Comparison of ENCODE assay signal across 10 cellular contexts in genomic region chr9:125549465-125550215, GRCh38.
DNase-seq lines count a peak whose midpoint lies in the region; ATAC-seq, FAIRE-seq and TF ChIP-seq lines count a peak whose summit lies in the region.
"Had no signal": no experiment of that assay in that cellular context is flagged by ENCODE, and none has a peak within 500 bp of the region (broad histone marks: within the 10 kb centered on the region; RNA-seq: fewer than 3 reads in every experiment).

No MANE protein-coding gene starts in this region.

- H4K20me1 ChIP-seq in HepG2 (ENCODE audit: insufficient read depth, low read length) = no peaks in the 10 kb centered on the region

- H3K27ac Mint-ChIP-seq in chondrocyte (ENCODE audit: unreplicated experiment) = peak overlapping the region; percentile 85
- no peak overlapping the region for H3K27ac Mint-ChIP-seq in activated CD4-positive, alpha-beta T cell treated with anti-CD3 and anti-CD28 coated beads, Interleukin-2, amount 10 ng/mL, durations not matched to agents 24 days and 14 days

- intact Hi-C loops in HepG2 (cut with micrococcal nuclease; ENCODE audit: unreplicated experiment) = loop anchor here (5.0 kb wide), 1 partner anchor 142 kb away; no protein-coding TSS in a partner anchor
- intact Hi-C loops in activated CD4-positive, alpha-beta T cell treated with anti-CD3 and anti-CD28 coated beads, Interleukin-2, amount 10 ng/mL, durations not matched to agents 24 days and 14 days (cut with micrococcal nuclease) = no loop called here

- peak overlapping the region; percentile 20; the same call in 1 of the 2 replicates for H3K9ac ChIP-seq in HepG2 (ENCODE audit: insufficient read depth, low read depth, low read length)

- peak; percentile 28 for FAIRE-seq in HepG2 (lab: Jason Lieb, UNC)
- FAIRE-seq: G401.6 had no signal

- POLR2A ChIA-PET in HepG2 (lab: Yijun Ruan, JAX) = no interaction called here

- DNase-seq in MG63 = peak; percentile 86
- no peak for DNase-seq in chondrocyte (ENCODE audit: low spot score)
- peak; percentile 57 for DNase-seq in HepG2 (ENCODE audit: low spot score)
- DNase-seq in stromal cell of bone marrow (ENCODE audit: low read depth) = peak; percentile 81
- no peak for DNase-seq in activated CD4-positive, alpha-beta T cell treated with anti-CD3 and anti-CD28 coated beads, Interleukin-2, amount 10 ng/mL, durations not matched to agents 24 days and 14 days
- no peak for DNase-seq in HUDEP-2 (lab: John Stamatoyannopoulos, UW; ENCODE audit: unreplicated experiment in 76 of 76)
- DNase-seq in GF-D8 (lab: John Stamatoyannopoulos, UW) = no peak
- DNase-seq: activated CD4-positive, alpha-beta T cell treated with anti-CD3 and anti-CD28 coated beads, Interleukin-2, amount 50 U/mL, for 4 hours had no signal

- peak; percentile 64 for ATAC-seq in HepG2
- no peak for ATAC-seq in HG02588 (IDR thresholded peaks at IDR 0.05; ENCODE audit: unreplicated experiment)

- H3K79me2 ChIP-seq in HepG2 (ENCODE audit: insufficient read depth, low read length) = no peaks in the 10 kb centered on the region

- TF ChIP-seq EP300 in HepG2 (IDR thresholded peaks at IDR 0.05; ENCODE audit: low read depth in 2 of 2, low read length in 2 of 2) (0 out of 4 replicates have a peak, but pooled peaks of 1 of the 2 experiments have one; percentile 5), HepG2 (CRISPR knock-in tag; IDR thresholded peaks at IDR 0.05; ENCODE audit: borderline replicate concordance) (no peak)

- H3K36me3 Mint-ChIP-seq in chondrocyte (ENCODE audit: low read depth) = peaks cover 2% of the 10 kb centered on the region
- H3K36me3 Mint-ChIP-seq in activated CD4-positive, alpha-beta T cell treated with anti-CD3 and anti-CD28 coated beads, Interleukin-2, amount 10 ng/mL, durations not matched to agents 24 days and 14 days (ENCODE audit: low read depth) = no peaks in the 10 kb centered on the region

- BruUV-seq in HepG2 (replicated peaks; lab: Mats Ljungman, UMichigan) = no TSS peak

- CTCF ChIA-PET in HepG2 (lab: Yijun Ruan, JAX; ENCODE audit: low intra/inter-chr PET ratio, low total read pairs) = no interaction called here

- TF ChIP-seq CTCF in chondrocyte (IDR thresholded peaks at IDR 0.05) (no peak), HepG2 (CRISPR knock-in tag; IDR thresholded peaks at IDR 0.05) (no peak)

- H3K27me3 Mint-ChIP-seq in chondrocyte (ENCODE audit: low read depth) = no peaks in the 10 kb centered on the region
- no peaks in the 10 kb centered on the region for H3K27me3 Mint-ChIP-seq in activated CD4-positive, alpha-beta T cell treated with anti-CD3 and anti-CD28 coated beads, Interleukin-2, amount 10 ng/mL, durations not matched to agents 24 days and 14 days

- H3K27me3 ChIP-seq in MG63 (no peaks in the 10 kb centered on the region), HepG2 (ENCODE audit: control insufficient read depth in 1 of 2, insufficient read depth in 2 of 2, low read length in 2 of 2) (no peaks in the 10 kb centered on the region)

- peak overlapping the region; percentile 33 for H3K4me3 Mint-ChIP-seq in chondrocyte (ENCODE audit: unreplicated experiment)
- H3K4me3 Mint-ChIP-seq in activated CD4-positive, alpha-beta T cell treated with anti-CD3 and anti-CD28 coated beads, Interleukin-2, amount 10 ng/mL, durations not matched to agents 24 days and 14 days = no peak overlapping the region

- peaks cover 48% of the 10 kb centered on the region for H3K4me1 ChIP-seq in HepG2 (ENCODE audit: insufficient read depth, low read length)

- no peaks in the 10 kb centered on the region for H3K36me3 ChIP-seq in MG63
- H3K36me3 ChIP-seq in HepG2 (replicated peaks in 1 of 2; ENCODE audit: control insufficient read depth in 1 of 2, insufficient read depth in 2 of 2, low read length in 2 of 2) = no peaks in the 10 kb centered on the region; a peak in 1 of 5 replicates

- no peak for TF ChIP-seq POLR2A in HepG2 (IDR thresholded peaks at IDR 0.05; ENCODE audit: insufficient read depth in 1 of 2, low read depth in 2 of 2, low read length in 2 of 2)

- WGBS in HepG2 (ENCODE audit: low lambda C conversion rate) = 33% methylated on average over 12 of the region's 12 CpGs

- H3K27ac ChIP-seq in HepG2 (ENCODE audit: extremely low read length, insufficient read depth, low read length) = peak overlapping the region; percentile 51

- no peak for TF ChIP-seq RAD21 in HepG2 (CRISPR knock-in tag; IDR thresholded peaks at IDR 0.05)

- H3K9me3 ChIP-seq in MG63 (no peaks in the 10 kb centered on the region), HepG2 (ENCODE audit: low read length) (no peaks in the 10 kb centered on the region)

- H3K4me2 ChIP-seq in HepG2 (ENCODE audit: low read depth, low read length) = peak overlapping the region; percentile 56

- H3K4me1 Mint-ChIP-seq in chondrocyte (ENCODE audit: low read depth) = peaks cover 61% of the 10 kb centered on the region
- no peaks in the 10 kb centered on the region for H3K4me1 Mint-ChIP-seq in activated CD4-positive, alpha-beta T cell treated with anti-CD3 and anti-CD28 coated beads, Interleukin-2, amount 10 ng/mL, durations not matched to agents 24 days and 14 days

- in situ Hi-C loops in HepG2 (cut with HindIII; ENCODE audit: extremely low pct_ligation_motif_present, low pct_unique_long_range_greater_than_20kb) = no loop called here

- H3K9me3 Mint-ChIP-seq in chondrocyte (ENCODE audit: low read depth) = no peaks in the 10 kb centered on the region
- H3K9me3 Mint-ChIP-seq in activated CD4-positive, alpha-beta T cell treated with anti-CD3 and anti-CD28 coated beads, Interleukin-2, amount 10 ng/mL, durations not matched to agents 24 days and 14 days = no peaks in the 10 kb centered on the region

- H3K4me3 ChIP-seq in MG63 (no peak overlapping the region), HepG2 (replicated peaks in 1 of 3; ENCODE audit: insufficient read depth in 1 of 3, low read depth in 2 of 3, low read length in 3 of 3) (peak overlapping the region in 1 of 3 experiments; percentile 15; a peak in 2 of 6 replicates)

- H2AFZ ChIP-seq in HepG2 (ENCODE audit: low read length) = no peak overlapping the region

TF ChIP-seq in HepG2, 621 proteins besides CTCF, POLR2A, EP300 and RAD21 (continues in another document):
- TF ChIP-seq CBX1 (IDR thresholded peaks at IDR 0.05; ENCODE audit: low read depth) (no peak), ZNF761 (CRISPR knock-in tag; conservative IDR thresholded peaks at IDR 0.05) (no peak), ZBTB2 (CRISPR knock-in tag; IDR thresholded peaks at IDR 0.05; ENCODE audit: low read depth) (no peak), ATF1 (CRISPR knock-in tag; IDR thresholded peaks at IDR 0.05) (no peak), ZNF431 (CRISPR knock-in tag; IDR thresholded peaks at IDR 0.05; ENCODE audit: borderline replicate concordance, low read depth) (no peak), ISL2 (CRISPR knock-in tag; IDR thresholded peaks at IDR 0.05) (peak; percentile 15; the same call in 1 of the 2 replicates), NR1H2 (CRISPR knock-in tag; IDR thresholded peaks at IDR 0.05; ENCODE audit: borderline replicate concordance, low read depth) (no peak), ZNF816 (CRISPR knock-in tag; IDR thresholded peaks at IDR 0.05; ENCODE audit: borderline replicate concordance) (no peak), ZBTB34 (CRISPR knock-in tag; IDR thresholded peaks at IDR 0.05) (peak; percentile 80; the same call in 1 of the 2 replicates), BORCS8-MEF2B (CRISPR knock-in tag; IDR thresholded peaks at IDR 0.05) (no peak), E2F5 (CRISPR knock-in tag; conservative IDR thresholded peaks at IDR 0.05) (no peak), TFDP1 (CRISPR knock-in tag; IDR thresholded peaks at IDR 0.05; ENCODE audit: borderline replicate concordance) (no peak), MAFF (IDR thresholded peaks at IDR 0.05; ENCODE audit: low read depth, low read length) (no peak), SAP130 (CRISPR knock-in tag; IDR thresholded peaks at IDR 0.05; ENCODE audit: low read depth) (peak; percentile 24; the same call in 1 of the 2 replicates)

Comparison
In these comparisons a context has a peak if more than half of its experiments do, and no peak if none do; other contexts are left out.
1. DNase-seq: peak in MG63 (single experiment), HepG2 (single experiment) and stromal cell of bone marrow (single experiment); none in chondrocyte (single experiment), activated CD4-positive, alpha-beta T cell treated with anti-CD3 and anti-CD28 coated beads, Interleukin-2, amount 10 ng/mL, durations not matched to agents 24 days and 14 days (single experiment), HUDEP-2 (0 of 76) and GF-D8 (single experiment).